9 cellular contexts compared by ENCODE assay signal in genomic region chr10:77603529-77603927, GRCh38. TPM values are rescaled to one million over a fixed set of nuclear protein-coding genes. Genes with fewer than 3 reads are reported as not detected.
A peak's percentile ranks its signal among the peaks of the same experiment; 100 is the strongest.
DNase-seq lines count a peak whose midpoint lies in the region; ATAC-seq and TF ChIP-seq lines count a peak whose summit lies in the region.
"Had no signal": no experiment of that assay in that cellular context is flagged by ENCODE, and none has a peak within 500 bp of the region (broad histone marks: within the 10 kb centered on the region; RNA-seq: fewer than 3 reads in every experiment).

No MANE protein-coding gene starts in this region.

- peaks cover 12% of the 10 kb centered on the region for H3K4me1 ChIP-seq in CD8-positive, alpha-beta T cell (ENCODE audit: insufficient read depth, low read length)

- H3K27ac Mint-ChIP-seq in CD8-positive, alpha-beta T cell: peak overlapping the region; percentile 41

- CTCF ChIA-PET in CD8-positive, alpha-beta T cell (lab: Charles Lee): interaction anchor here (1.4 kb wide), 1 partner anchor 429 kb away, joined by 4 read pairs; no protein-coding TSS in a partner anchor

- H3K9me3 Mint-ChIP-seq in CD8-positive, alpha-beta T cell: no peaks in the 10 kb centered on the region

- no peaks in the 10 kb centered on the region for H3K27me3 Mint-ChIP-seq in CD8-positive, alpha-beta T cell (ENCODE audit: low read depth)

- H3K4me3 Mint-ChIP-seq in CD8-positive, alpha-beta T cell: peak overlapping the region; percentile 16

- no peak for DNase-seq in CD8-positive, alpha-beta T cell
- DNase-seq in NCI-H774 (lab: John Stamatoyannopoulos, UW): peak; percentile 12
- peak; percentile 36 for DNase-seq in kidney tubule cell (ENCODE audit: low spot score)
- DNase-seq in activated CD4-positive, alpha-beta T cell treated with anti-CD3 and anti-CD28 coated beads, Interleukin-2, amount 50 U/mL, for 1 hour: no peak
- no peak for DNase-seq in GM19238 (ENCODE audit: insufficient read length, low spot score)
- no peak for DNase-seq in epidermal melanocyte (ENCODE audit: insufficient read length, low spot score)

- H3K36me3 ChIP-seq in CD8-positive, alpha-beta T cell (ENCODE audit: insufficient read depth, low read length): no peaks in the 10 kb centered on the region

- intact Hi-C loops in CD8-positive, alpha-beta T cell (cut with DNase I, micrococcal nuclease): no loop called here

- no peak for TF ChIP-seq CTCF in CD8-positive, alpha-beta T cell (IDR thresholded peaks at IDR 0.05)

- ATAC-seq in CD8-positive, alpha-beta T cell: no peak
- ATAC-seq in GM21529 (IDR thresholded peaks at IDR 0.05; ENCODE audit: unreplicated experiment): peak; percentile 60
- no peak for ATAC-seq in GM21360 (IDR thresholded peaks at IDR 0.05; ENCODE audit: unreplicated experiment)

- H3K9me3 ChIP-seq in CD8-positive, alpha-beta T cell (ENCODE audit: low read length): no peaks in the 10 kb centered on the region

- H3K27me3 ChIP-seq in CD8-positive, alpha-beta T cell (ENCODE audit: insufficient read depth, low read length): no peaks in the 10 kb centered on the region

- H3K4me1 Mint-ChIP-seq in CD8-positive, alpha-beta T cell (ENCODE audit: low read depth): peaks cover 18% of the 10 kb centered on the region

- POLR2A ChIA-PET in CD8-positive, alpha-beta T cell (lab: Charles Lee): no interaction called here

- no peak overlapping the region for H3K27ac ChIP-seq in CD8-positive, alpha-beta T cell (ENCODE audit: low read depth, low read length)
- H3K27ac ChIP-seq: SK-N-MC had no signal

- H3K4me3 ChIP-seq in CD8-positive, alpha-beta T cell (ENCODE audit: low read depth, low read length): no peak overlapping the region

- no peaks in the 10 kb centered on the region for H3K36me3 Mint-ChIP-seq in CD8-positive, alpha-beta T cell

RNA-seq across cellular contexts. Expression of gene KCNMA1, which starts 34.1 kb away (rescaled TPM):
- total RNA-seq in CD8-positive, alpha-beta T cell: not detected

Comparison
In these comparisons a context has a peak if more than half of its experiments do, and no peak if none do; other contexts are left out.
1. DNase-seq: peak in NCI-H774 (single experiment) and kidney tubule cell (single experiment); none in CD8-positive, alpha-beta T cell (0 of 7), activated CD4-positive, alpha-beta T cell treated with anti-CD3 and anti-CD28 coated beads, Interleukin-2, amount 50 U/mL, for 1 hour (single experiment), GM19238 (single experiment) and epidermal melanocyte (single experiment).